In the genomic region with DNA sequence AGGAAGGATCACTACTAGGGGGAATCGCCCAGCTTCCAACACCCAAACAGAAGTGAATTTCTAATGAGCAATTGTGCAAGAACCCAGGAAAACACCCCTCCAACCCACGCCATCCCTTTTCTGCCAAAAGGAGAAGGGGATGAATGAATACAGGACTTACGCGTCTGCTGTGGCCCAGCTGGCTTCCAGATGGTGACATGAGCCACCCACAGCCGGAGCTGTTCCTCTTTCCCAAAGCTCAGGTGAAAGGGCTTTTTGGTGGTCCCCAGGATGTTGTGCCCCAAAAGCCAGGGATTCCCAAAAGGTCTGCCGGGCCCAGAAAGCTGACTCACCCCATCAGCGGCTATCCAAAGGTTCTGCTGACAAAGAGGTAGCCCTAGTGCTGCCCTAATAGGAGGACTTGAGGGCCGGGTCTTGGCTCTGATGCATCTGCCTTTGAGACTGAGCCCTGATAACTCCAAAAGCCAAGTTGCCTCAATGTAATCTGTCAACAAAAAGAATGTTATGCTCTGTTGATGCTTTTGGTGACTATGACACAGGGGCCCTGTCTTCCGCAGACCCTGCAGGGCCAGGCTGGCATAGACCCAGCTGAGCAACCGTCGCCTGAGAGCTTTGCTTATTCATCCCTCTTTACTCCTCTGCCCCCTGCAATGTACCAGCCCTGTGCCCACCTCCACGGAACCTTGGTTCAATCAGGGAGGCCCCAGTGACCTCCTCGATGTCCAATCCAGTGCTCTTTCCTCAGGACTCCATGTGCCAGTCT, we compare ENCODE assay signal across 9 cellular contexts. TPM values are rescaled to one million over a fixed set of nuclear protein-coding genes. Genes with fewer than 3 reads are reported as not detected.
DNase-seq lines count a peak whose midpoint lies in the region; ATAC-seq and TF ChIP-seq lines count a peak whose summit lies in the region.
"Had no signal": no experiment of that assay in that cellular context is flagged by ENCODE, and none has a peak within 500 bp of the region (broad histone marks: within the 10 kb centered on the region; RNA-seq: fewer than 3 reads in every experiment).

No MANE protein-coding gene starts in this region.

- no peak overlapping the region for H3K4me3 Mint-ChIP-seq in activated T-cell treated with anti-CD3 and anti-CD28 coated beads, Interleukin-2, amount 50 U/mL, for 4 hours
- H3K4me3 Mint-ChIP-seq: activated naive CD8-positive, alpha-beta T cell treated with anti-CD3 and anti-CD28 coated beads, Interleukin-2, amount 10 ng/mL, durations not matched to agents 7 days and 5 days had no signal

- DNase-seq in KG1 (lab: John Stamatoyannopoulos, UW) (peak; percentile 47), breast epithelium (ENCODE audit: low spot score in 2 of 2) (peak in 1 of 2 donors; percentile 86), right lobe of liver (peak in 1 of 3 donors; percentile 42), T-helper 1 cell (no peak)
- no peak for DNase-seq in activated T-cell treated with anti-CD3 and anti-CD28 coated beads, Interleukin-2, amount 50 U/mL, for 4 hours
- DNase-seq: activated naive CD8-positive, alpha-beta T cell treated with anti-CD3 and anti-CD28 coated beads, Interleukin-2, amount 10 ng/mL, durations not matched to agents 7 days and 5 days had no signal

- peak overlapping the region in 1 of 3 donors; percentile 45 for H3K4me3 ChIP-seq in breast epithelium
- H3K4me3 ChIP-seq in right lobe of liver = no peak overlapping the region
- H3K4me3 ChIP-seq in thymus (ENCODE audit: low read length) = no peak overlapping the region

- H3K27me3 Mint-ChIP-seq in activated T-cell treated with anti-CD3 and anti-CD28 coated beads, Interleukin-2, amount 50 U/mL, for 4 hours (ENCODE audit: low read depth) = no peaks in the 10 kb centered on the region
- H3K27me3 Mint-ChIP-seq: activated naive CD8-positive, alpha-beta T cell treated with anti-CD3 and anti-CD28 coated beads, Interleukin-2, amount 10 ng/mL, durations not matched to agents 7 days and 5 days had no signal

- H3K4me1 ChIP-seq in breast epithelium = peaks cover 60 to 94% of the 10 kb centered on the region in 2 donors
- peaks cover 0 to 12% (median 0%) of the 10 kb centered on the region in 4 donors for H3K4me1 ChIP-seq in right lobe of liver
- H3K4me1 ChIP-seq in thymus (ENCODE audit: control insufficient read depth, insufficient read depth, low read length) = no peaks in the 10 kb centered on the region

- ATAC-seq in right lobe of liver (peak in 2 of 4 donors; percentile 4 to 7), HG02588 (IDR thresholded peaks at IDR 0.05; ENCODE audit: unreplicated experiment) (no peak)
- no peak for ATAC-seq in activated CD4-positive, CD25-positive, alpha-beta regulatory T cell treated with anti-CD3 and anti-CD28 coated beads, Interleukin-2, amount 50 U/mL, for 24 hours
- ATAC-seq in activated T-cell treated with anti-CD3 and anti-CD28 coated beads, Interleukin-2, amount 50 U/mL, for 4 hours = no peak

- H3K4me1 Mint-ChIP-seq in activated T-cell treated with anti-CD3 and anti-CD28 coated beads, Interleukin-2, amount 50 U/mL, for 4 hours (ENCODE audit: low read depth) = peaks cover 15% of the 10 kb centered on the region

- 54% methylated on average over 7 of the region's 13 CpGs for WGBS in right lobe of liver (ENCODE audit: insufficient coverage, low coverage, low lambda C conversion rate, missing lambda C conversion rate)
- WGBS in thymus = 51% methylated on average over 13 of the region's 13 CpGs

- no peaks in the 10 kb centered on the region for H3K36me3 ChIP-seq in breast epithelium
- H3K36me3 ChIP-seq in right lobe of liver = no peaks in the 10 kb centered on the region
- no peaks in the 10 kb centered on the region for H3K36me3 ChIP-seq in thymus (ENCODE audit: control insufficient read depth, insufficient read depth)

- H3K27ac ChIP-seq in breast epithelium = peak overlapping the region; percentile 98 to 99
- peak overlapping the region; percentile 36 to 56 (median 49) for H3K27ac ChIP-seq in right lobe of liver
- H3K27ac ChIP-seq in thymus (ENCODE audit: low read depth) = peak overlapping the region; percentile 53

- H3K27me3 ChIP-seq in breast epithelium (no peaks in the 10 kb centered on the region), right lobe of liver (no peaks in the 10 kb centered on the region), thymus (ENCODE audit: control insufficient read depth, insufficient read depth) (no peaks in the 10 kb centered on the region)

- no peaks in the 10 kb centered on the region for H3K9me3 Mint-ChIP-seq in activated T-cell treated with anti-CD3 and anti-CD28 coated beads, Interleukin-2, amount 50 U/mL, for 4 hours
- H3K9me3 Mint-ChIP-seq: activated naive CD8-positive, alpha-beta T cell treated with anti-CD3 and anti-CD28 coated beads, Interleukin-2, amount 10 ng/mL, durations not matched to agents 7 days and 5 days had no signal

- H3K9me3 ChIP-seq in breast epithelium (no peaks in the 10 kb centered on the region), right lobe of liver (no peaks in the 10 kb centered on the region), thymus (ENCODE audit: control insufficient read depth) (no peaks in the 10 kb centered on the region)

- no peak for TF ChIP-seq CTCF in breast epithelium (IDR thresholded peaks at IDR 0.05)
- no peak for TF ChIP-seq CTCF in right lobe of liver (IDR thresholded peaks at IDR 0.05)

- intact Hi-C loops in breast epithelium (cut with DNase I; ENCODE audit: low total_unique reads) (no loop called here), right lobe of liver (cut with DNase I) (no loop called here)

- peaks cover 3% of the 10 kb centered on the region for H3K36me3 Mint-ChIP-seq in activated T-cell treated with anti-CD3 and anti-CD28 coated beads, Interleukin-2, amount 50 U/mL, for 4 hours (ENCODE audit: insufficient read depth)

- TF ChIP-seq POLR2A in breast epithelium (IDR thresholded peaks at IDR 0.05) = no peak
- no peak for TF ChIP-seq POLR2A in right lobe of liver (IDR thresholded peaks at IDR 0.05)

RNA-seq across cellular contexts. Expression of gene GSN, which starts 14.5 kb away (rescaled TPM):
- over 10,000 TPM in 1 of 3 donors, 1,000 to 10,000 TPM in 2; 1,290 to 13,922 (median 1,437) TPM for total RNA-seq in breast epithelium
- total RNA-seq in right lobe of liver = 10 to 100 TPM; 23.1 to 96.9 (median 38.8) TPM
- 248 TPM for polyA plus RNA-seq in thymus
- 1 to 10 TPM; 1.3 to 2.0 (median 1.9) TPM for total RNA-seq in activated T-cell treated with anti-CD3 and anti-CD28 coated beads, Interleukin-2, amount 50 U/mL, for 4 hours

Comparison
In these comparisons a context has a peak if more than half of its experiments do, and no peak if none do; other contexts are left out.
1. RNA of gene GSN, which starts 14.5 kb away (total RNA-seq): 1,290 to 13,922 TPM in breast epithelium; 23.1 to 96.9 TPM in right lobe of liver and 1.3 to 2.0 TPM in activated T-cell treated with anti-CD3 and anti-CD28 coated beads, Interleukin-2, amount 50 U/mL, for 4 hours; every median in the first group is over 10 times any median in the second.
2. Peak in every context shown above with its lines, with median percentiles within 50 percentile points of each other: H3K27ac ChIP-seq.